Comparison of ENCODE assay signal across 8 cellular contexts in the genomic region with DNA sequence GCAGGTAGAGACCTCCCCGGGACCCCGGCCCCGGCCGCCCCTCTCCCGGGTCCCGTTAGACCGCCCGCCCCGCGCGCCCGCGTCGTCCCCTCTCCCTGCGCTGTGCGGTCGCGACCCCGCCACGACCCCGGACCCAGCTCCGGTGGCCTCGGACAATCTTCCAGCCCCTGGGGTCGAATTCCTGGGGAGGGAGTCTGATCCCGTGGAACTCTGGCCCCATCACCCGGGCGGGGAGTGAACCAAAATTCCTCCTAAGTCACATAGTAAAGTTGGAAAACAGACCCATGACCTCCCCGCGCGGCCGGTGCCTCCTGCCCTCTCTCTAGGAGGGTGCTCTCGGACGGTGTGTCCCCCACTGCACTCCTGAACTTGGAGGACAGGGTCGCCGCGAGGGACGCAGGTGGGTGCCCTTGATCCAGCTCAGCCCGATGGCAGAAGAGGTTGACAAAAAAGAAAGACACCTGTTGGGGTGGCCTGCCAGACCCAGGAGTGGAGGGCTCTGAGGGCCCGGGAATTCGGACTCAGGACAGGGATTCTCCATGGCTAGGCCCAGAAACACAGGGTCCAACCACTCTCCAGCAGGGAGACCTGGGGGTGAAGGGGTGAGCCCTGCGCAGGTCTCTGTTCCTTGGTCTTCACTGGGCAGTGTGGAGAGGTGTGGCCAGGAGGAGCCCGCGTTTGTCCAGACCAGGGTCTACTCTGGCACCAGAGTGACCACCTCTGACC. TPM values are rescaled to one million over a fixed set of nuclear protein-coding genes. Genes with fewer than 3 reads are reported as not detected.
DNase-seq lines count a peak whose midpoint lies in the region; ATAC-seq and FAIRE-seq lines count a peak whose summit lies in the region.

No MANE protein-coding gene starts in this region.

- H3K9ac ChIP-seq in adipocyte (ENCODE audit: low read length) = peak overlapping the region; percentile 94
- H3K9ac ChIP-seq in iPS-20b (ENCODE audit: low read depth, low read length) = no peak overlapping the region

- H3K4me3 ChIP-seq in HAP-1 = peak overlapping the region; percentile 39
- H3K4me3 ChIP-seq in adipocyte (ENCODE audit: low read length) = peak overlapping the region; percentile 88
- H3K4me3 ChIP-seq in iPS-20b (ENCODE audit: low read length) = peak overlapping the region; percentile 54; the same call in 1 of the 2 replicates
- peak overlapping the region; percentile 34 to 68 for H3K4me3 ChIP-seq in small intestine (ENCODE audit: low read depth in 1 of 2, low read length in 2 of 2)

- peak in 1 of 2 experiments; percentile 35 for DNase-seq in HAP-1 (ENCODE audit: low spot score in 2 of 2)
- peak; percentile 48 for DNase-seq in adipocyte (ENCODE audit: low read depth)
- no peak for DNase-seq in small intestine
- DNase-seq in hippocampal formation (lab: John Stamatoyannopoulos, UW) = no peak
- no peak for DNase-seq in cerebellum (ENCODE audit: low spot score)
- no peak for DNase-seq in HCEC 1CT

- H3K27ac ChIP-seq in iPS-20b (ENCODE audit: low read length) (no peak overlapping the region), small intestine (ENCODE audit: low read depth in 1 of 2, low read length in 1 of 2) (peak overlapping the region in 1 of 2 donors; percentile 83)

- H3K36me3 ChIP-seq in HAP-1 (replicated peaks) (no peaks in the 10 kb centered on the region), adipocyte (ENCODE audit: control insufficient read depth, insufficient read depth, low read length, severe bottlenecking) (peaks cover 5% of the 10 kb centered on the region), iPS-20b (ENCODE audit: insufficient read depth, low read depth, low read length) (no peaks in the 10 kb centered on the region), small intestine (ENCODE audit: control insufficient read depth in 2 of 2, insufficient read depth in 2 of 2, low read length in 2 of 2) (no peaks in the 10 kb centered on the region)

- FAIRE-seq in small intestine (lab: Jason Lieb, UNC) = no peak

- no peak for ATAC-seq in HG02588 (IDR thresholded peaks at IDR 0.05; ENCODE audit: unreplicated experiment)

- H3K9me3 ChIP-seq in HAP-1 = no peaks in the 10 kb centered on the region
- no peaks in the 10 kb centered on the region for H3K9me3 ChIP-seq in adipocyte (ENCODE audit: control insufficient read depth, low read length)
- no peaks in the 10 kb centered on the region for H3K9me3 ChIP-seq in iPS-20b (ENCODE audit: insufficient read depth, low read depth, low read length)
- H3K9me3 ChIP-seq in small intestine (ENCODE audit: control insufficient read depth, low read depth) = no peaks in the 10 kb centered on the region

- peaks cover 6% of the 10 kb centered on the region for H3K4me1 ChIP-seq in HAP-1
- H3K4me1 ChIP-seq in adipocyte (ENCODE audit: control insufficient read depth, insufficient read depth, low read length) = peaks cover 41% of the 10 kb centered on the region
- H3K4me1 ChIP-seq in iPS-20b (ENCODE audit: insufficient read depth, low read length) = peaks cover 3% of the 10 kb centered on the region; the same call in 1 of the 2 replicates
- H3K4me1 ChIP-seq in small intestine (ENCODE audit: control insufficient read depth in 2 of 2, insufficient read depth in 1 of 2, low read depth in 1 of 2, low read length in 1 of 2) = peaks cover 0 to 4% of the 10 kb centered on the region in 2 donors

- WGBS in small intestine, 3 donors = 18 to 20% (median 19%) methylated on average over 23 to 43 of the region's 43 CpGs

- in situ Hi-C loops in HAP-1 (cut with MboI; ENCODE audit: low sequenced_read_pairs) = no loop called here

- H3K27me3 ChIP-seq in HAP-1 (ENCODE audit: low read depth) (no peaks in the 10 kb centered on the region), adipocyte (replicated peaks; ENCODE audit: control insufficient read depth, insufficient read depth, low read length) (no peaks in the 10 kb centered on the region), iPS-20b (ENCODE audit: insufficient read depth, low read length) (peaks cover 35% of the 10 kb centered on the region), small intestine (ENCODE audit: control insufficient read depth in 2 of 2, insufficient read depth in 2 of 2, low read length in 2 of 2) (no peaks in the 10 kb centered on the region)

RNA-seq across cellular contexts. Expression of a gene that starts 0.5 kb away (rescaled TPM):
- 10 to 100 TPM in 1 of 3 donors, under 1 TPM in 2; 0.27 to 16.1 (median 0.45) TPM for polyA plus RNA-seq in small intestine
- total RNA-seq in cerebellum = 0.36 TPM

RNA-seq across cellular contexts. Expression of a gene that starts 29.8 kb away (rescaled TPM):
- polyA plus RNA-seq in small intestine = 100 to 1,000 TPM in 2 of 3 donors, 10 to 100 TPM in 1; 87.0 to 110 (median 101) TPM
- total RNA-seq in cerebellum = 86.7 TPM

RNA-seq across cellular contexts. Expression of a gene that starts 34.1 kb away (rescaled TPM):
- polyA plus RNA-seq in small intestine = under 1 TPM in 1 of 3 donors, not detected in 2; 0.24 TPM
- total RNA-seq in cerebellum = 2.2 TPM

RNA-seq across cellular contexts. Expression of a gene that starts 41.8 kb away (rescaled TPM):
- 1 to 10 TPM in 2 of 3 donors, under 1 TPM in 1; 0.89 to 8.3 (median 1.9) TPM for polyA plus RNA-seq in small intestine
- 1.9 TPM for total RNA-seq in cerebellum
